In the genomic region with DNA sequence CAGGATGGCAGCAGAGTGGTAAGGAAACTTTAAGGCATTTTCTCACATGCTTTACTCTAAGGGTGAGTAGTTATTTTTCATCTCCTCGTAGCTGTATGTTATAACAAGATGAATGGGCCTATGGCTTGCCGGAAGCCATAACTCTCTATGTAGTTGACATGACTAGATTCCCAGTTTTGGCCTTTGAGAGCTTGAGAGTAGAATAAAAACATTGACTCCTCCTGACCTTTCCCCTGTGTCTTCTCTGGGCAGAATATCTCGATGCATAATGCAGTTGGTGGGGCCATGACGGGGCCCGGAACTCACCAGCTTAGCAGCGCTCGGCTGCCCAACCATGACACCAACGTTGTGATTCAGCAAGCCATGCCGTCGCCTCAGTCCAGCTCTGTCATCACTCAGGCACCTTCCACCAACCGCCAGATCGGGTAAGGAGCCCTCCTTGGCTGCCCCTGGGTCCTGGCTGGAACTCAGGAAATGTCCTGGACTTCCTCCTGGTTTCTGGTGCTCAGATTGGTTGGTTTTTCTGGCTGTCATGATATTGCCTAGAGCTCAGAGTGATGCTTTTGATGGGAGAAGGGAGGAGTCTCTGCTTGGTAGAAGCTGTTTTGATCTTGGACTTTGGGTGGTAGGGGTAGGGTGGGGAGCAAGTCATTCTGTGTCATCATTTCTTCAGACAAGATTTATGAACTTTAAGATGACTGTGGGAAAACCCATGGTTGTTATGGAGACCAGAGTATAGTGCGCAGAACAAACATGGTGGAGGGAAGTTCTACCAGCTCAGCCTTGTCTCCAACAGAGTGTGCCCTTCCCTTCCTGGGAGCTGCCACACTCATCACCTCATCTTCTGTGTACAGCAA, we compare ENCODE assay signal across 1 cellular context.
TF ChIP-seq lines count a peak whose summit lies in the region.

No MANE protein-coding gene starts in this region.

TF ChIP-seq in GM12878, 131 proteins besides CTCF, POLR2A, EP300 and RAD21 (continued from another document and continues in another):
- TF ChIP-seq, protein P1, sequence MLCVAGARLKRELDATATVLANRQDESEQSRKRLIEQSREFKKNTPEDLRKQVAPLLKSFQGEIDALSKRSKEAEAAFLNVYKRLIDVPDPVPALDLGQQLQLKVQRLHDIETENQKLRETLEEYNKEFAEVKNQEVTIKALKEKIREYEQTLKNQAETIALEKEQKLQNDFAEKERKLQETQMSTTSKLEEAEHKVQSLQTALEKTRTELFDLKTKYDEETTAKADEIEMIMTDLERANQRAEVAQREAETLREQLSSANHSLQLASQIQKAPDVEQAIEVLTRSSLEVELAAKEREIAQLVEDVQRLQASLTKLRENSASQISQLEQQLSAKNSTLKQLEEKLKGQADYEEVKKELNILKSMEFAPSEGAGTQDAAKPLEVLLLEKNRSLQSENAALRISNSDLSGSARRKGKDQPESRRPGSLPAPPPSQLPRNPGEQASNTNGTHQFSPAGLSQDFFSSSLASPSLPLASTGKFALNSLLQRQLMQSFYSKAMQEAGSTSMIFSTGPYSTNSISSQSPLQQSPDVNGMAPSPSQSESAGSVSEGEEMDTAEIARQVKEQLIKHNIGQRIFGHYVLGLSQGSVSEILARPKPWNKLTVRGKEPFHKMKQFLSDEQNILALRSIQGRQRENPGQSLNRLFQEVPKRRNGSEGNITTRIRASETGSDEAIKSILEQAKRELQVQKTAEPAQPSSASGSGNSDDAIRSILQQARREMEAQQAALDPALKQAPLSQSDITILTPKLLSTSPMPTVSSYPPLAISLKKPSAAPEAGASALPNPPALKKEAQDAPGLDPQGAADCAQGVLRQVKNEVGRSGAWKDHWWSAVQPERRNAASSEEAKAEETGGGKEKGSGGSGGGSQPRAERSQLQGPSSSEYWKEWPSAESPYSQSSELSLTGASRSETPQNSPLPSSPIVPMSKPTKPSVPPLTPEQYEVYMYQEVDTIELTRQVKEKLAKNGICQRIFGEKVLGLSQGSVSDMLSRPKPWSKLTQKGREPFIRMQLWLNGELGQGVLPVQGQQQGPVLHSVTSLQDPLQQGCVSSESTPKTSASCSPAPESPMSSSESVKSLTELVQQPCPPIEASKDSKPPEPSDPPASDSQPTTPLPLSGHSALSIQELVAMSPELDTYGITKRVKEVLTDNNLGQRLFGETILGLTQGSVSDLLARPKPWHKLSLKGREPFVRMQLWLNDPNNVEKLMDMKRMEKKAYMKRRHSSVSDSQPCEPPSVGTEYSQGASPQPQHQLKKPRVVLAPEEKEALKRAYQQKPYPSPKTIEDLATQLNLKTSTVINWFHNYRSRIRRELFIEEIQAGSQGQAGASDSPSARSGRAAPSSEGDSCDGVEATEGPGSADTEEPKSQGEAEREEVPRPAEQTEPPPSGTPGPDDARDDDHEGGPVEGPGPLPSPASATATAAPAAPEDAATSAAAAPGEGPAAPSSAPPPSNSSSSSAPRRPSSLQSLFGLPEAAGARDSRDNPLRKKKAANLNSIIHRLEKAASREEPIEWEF (IDR thresholded peaks at IDR 0.05; ENCODE audit: insufficient replicate concordance, low read depth, low read length) = no peak
- TF ChIP-seq NRF1 (conservative IDR thresholded peaks at IDR 0.05; ENCODE audit: low read depth, low read length) = no peak
- TF ChIP-seq IKZF1 (conservative IDR thresholded peaks at IDR 0.05) = peak; percentile 68; the same call in 1 of the 2 replicates
- no peak for TF ChIP-seq MXI1 (IDR thresholded peaks at IDR 0.05; ENCODE audit: low read depth, low read length)
- 0 out of 2 replicates have a peak, but pooled peaks have one; percentile 24 for TF ChIP-seq ZNF24 (IDR thresholded peaks at IDR 0.05)
- TF ChIP-seq CHD4 (IDR thresholded peaks at IDR 0.05) = no peak
- TF ChIP-seq POLR2AphosphoS5 (IDR thresholded peaks at IDR 0.05; ENCODE audit: low read length) = peak; percentile 73
- TF ChIP-seq, protein P2, sequence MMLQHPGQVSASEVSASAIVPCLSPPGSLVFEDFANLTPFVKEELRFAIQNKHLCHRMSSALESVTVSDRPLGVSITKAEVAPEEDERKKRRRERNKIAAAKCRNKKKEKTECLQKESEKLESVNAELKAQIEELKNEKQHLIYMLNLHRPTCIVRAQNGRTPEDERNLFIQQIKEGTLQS (IDR thresholded peaks at IDR 0.05; ENCODE audit: borderline replicate concordance, extremely low read depth, low read depth, low read length) = no peak
- TF ChIP-seq SIX5 (IDR thresholded peaks at IDR 0.05; ENCODE audit: low read depth, low read length, severe bottlenecking) = no peak
- TF ChIP-seq WRNIP1 (IDR thresholded peaks at IDR 0.05; ENCODE audit: borderline replicate concordance, low read depth, low read length) = no peak
- TF ChIP-seq, protein P3, sequence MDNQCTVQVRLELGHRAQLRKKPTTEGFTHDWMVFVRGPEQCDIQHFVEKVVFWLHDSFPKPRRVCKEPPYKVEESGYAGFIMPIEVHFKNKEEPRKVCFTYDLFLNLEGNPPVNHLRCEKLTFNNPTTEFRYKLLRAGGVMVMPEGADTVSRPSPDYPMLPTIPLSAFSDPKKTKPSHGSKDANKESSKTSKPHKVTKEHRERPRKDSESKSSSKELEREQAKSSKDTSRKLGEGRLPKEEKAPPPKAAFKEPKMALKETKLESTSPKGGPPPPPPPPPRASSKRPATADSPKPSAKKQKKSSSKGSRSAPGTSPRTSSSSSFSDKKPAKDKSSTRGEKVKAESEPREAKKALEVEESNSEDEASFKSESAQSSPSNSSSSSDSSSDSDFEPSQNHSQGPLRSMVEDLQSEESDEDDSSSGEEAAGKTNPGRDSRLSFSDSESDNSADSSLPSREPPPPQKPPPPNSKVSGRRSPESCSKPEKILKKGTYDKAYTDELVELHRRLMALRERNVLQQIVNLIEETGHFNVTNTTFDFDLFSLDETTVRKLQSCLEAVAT (IDR thresholded peaks at IDR 0.05) = peak; percentile 84
- no peak for TF ChIP-seq SUPT20H (IDR thresholded peaks at IDR 0.05; ENCODE audit: borderline replicate concordance, control insufficient read depth, low read depth, low read length)
- TF ChIP-seq CREM (IDR thresholded peaks at IDR 0.05; ENCODE audit: low read depth) = peak; percentile 74
- peak; percentile 79 for TF ChIP-seq CREB1 (IDR thresholded peaks at IDR 0.05; ENCODE audit: low read depth)
- peak; percentile 47; the same call in 1 of the 2 replicates for TF ChIP-seq LARP7 (IDR thresholded peaks at IDR 0.05)
- no peak for TF ChIP-seq CEBPB (IDR thresholded peaks at IDR 0.05; ENCODE audit: borderline replicate concordance in 1 of 2, low read depth in 2 of 2, low read length in 2 of 2)
- no peak for TF ChIP-seq ASH2L (IDR thresholded peaks at IDR 0.05; ENCODE audit: borderline replicate concordance, low read depth)
- TF ChIP-seq, protein P4, sequence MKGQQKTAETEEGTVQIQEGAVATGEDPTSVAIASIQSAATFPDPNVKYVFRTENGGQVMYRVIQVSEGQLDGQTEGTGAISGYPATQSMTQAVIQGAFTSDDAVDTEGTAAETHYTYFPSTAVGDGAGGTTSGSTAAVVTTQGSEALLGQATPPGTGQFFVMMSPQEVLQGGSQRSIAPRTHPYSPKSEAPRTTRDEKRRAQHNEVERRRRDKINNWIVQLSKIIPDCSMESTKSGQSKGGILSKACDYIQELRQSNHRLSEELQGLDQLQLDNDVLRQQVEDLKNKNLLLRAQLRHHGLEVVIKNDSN (IDR thresholded peaks at IDR 0.05; ENCODE audit: borderline replicate concordance, extremely low read length, insufficient read depth, low read depth, low read length) = no peak
- TF ChIP-seq TCF7 (IDR thresholded peaks at IDR 0.05; ENCODE audit: borderline replicate concordance) = no peak
- no peak for TF ChIP-seq NR2C2 (IDR thresholded peaks at IDR 0.05; ENCODE audit: borderline replicate concordance, control insufficient read depth, insufficient read length, low read depth)
- TF ChIP-seq SREBF2 (IDR thresholded peaks at IDR 0.05; ENCODE audit: low read length) = no peak
- TF ChIP-seq, protein P5, sequence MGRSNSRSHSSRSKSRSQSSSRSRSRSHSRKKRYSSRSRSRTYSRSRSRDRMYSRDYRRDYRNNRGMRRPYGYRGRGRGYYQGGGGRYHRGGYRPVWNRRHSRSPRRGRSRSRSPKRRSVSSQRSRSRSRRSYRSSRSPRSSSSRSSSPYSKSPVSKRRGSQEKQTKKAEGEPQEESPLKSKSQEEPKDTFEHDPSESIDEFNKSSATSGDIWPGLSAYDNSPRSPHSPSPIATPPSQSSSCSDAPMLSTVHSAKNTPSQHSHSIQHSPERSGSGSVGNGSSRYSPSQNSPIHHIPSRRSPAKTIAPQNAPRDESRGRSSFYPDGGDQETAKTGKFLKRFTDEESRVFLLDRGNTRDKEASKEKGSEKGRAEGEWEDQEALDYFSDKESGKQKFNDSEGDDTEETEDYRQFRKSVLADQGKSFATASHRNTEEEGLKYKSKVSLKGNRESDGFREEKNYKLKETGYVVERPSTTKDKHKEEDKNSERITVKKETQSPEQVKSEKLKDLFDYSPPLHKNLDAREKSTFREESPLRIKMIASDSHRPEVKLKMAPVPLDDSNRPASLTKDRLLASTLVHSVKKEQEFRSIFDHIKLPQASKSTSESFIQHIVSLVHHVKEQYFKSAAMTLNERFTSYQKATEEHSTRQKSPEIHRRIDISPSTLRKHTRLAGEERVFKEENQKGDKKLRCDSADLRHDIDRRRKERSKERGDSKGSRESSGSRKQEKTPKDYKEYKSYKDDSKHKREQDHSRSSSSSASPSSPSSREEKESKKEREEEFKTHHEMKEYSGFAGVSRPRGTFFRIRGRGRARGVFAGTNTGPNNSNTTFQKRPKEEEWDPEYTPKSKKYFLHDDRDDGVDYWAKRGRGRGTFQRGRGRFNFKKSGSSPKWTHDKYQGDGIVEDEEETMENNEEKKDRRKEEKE (IDR thresholded peaks at IDR 0.05) = no peak
- TF ChIP-seq DPF2 (IDR thresholded peaks at IDR 0.05) = peak; percentile 65; the same call in 1 of the 2 replicates
- TF ChIP-seq SREBF1 (IDR thresholded peaks at IDR 0.05; ENCODE audit: low read length) = no peak
- TF ChIP-seq PAX8 (IDR thresholded peaks at IDR 0.05) = no peak
- TF ChIP-seq EGR1 (IDR thresholded peaks at IDR 0.05; ENCODE audit: borderline replicate concordance in 1 of 2, low read depth in 2 of 2, low read length in 2 of 2) = no peak
- TF ChIP-seq HDGF (IDR thresholded peaks at IDR 0.05) = peak; percentile 92; the same call in 1 of the 2 replicates
- TF ChIP-seq, protein P6, sequence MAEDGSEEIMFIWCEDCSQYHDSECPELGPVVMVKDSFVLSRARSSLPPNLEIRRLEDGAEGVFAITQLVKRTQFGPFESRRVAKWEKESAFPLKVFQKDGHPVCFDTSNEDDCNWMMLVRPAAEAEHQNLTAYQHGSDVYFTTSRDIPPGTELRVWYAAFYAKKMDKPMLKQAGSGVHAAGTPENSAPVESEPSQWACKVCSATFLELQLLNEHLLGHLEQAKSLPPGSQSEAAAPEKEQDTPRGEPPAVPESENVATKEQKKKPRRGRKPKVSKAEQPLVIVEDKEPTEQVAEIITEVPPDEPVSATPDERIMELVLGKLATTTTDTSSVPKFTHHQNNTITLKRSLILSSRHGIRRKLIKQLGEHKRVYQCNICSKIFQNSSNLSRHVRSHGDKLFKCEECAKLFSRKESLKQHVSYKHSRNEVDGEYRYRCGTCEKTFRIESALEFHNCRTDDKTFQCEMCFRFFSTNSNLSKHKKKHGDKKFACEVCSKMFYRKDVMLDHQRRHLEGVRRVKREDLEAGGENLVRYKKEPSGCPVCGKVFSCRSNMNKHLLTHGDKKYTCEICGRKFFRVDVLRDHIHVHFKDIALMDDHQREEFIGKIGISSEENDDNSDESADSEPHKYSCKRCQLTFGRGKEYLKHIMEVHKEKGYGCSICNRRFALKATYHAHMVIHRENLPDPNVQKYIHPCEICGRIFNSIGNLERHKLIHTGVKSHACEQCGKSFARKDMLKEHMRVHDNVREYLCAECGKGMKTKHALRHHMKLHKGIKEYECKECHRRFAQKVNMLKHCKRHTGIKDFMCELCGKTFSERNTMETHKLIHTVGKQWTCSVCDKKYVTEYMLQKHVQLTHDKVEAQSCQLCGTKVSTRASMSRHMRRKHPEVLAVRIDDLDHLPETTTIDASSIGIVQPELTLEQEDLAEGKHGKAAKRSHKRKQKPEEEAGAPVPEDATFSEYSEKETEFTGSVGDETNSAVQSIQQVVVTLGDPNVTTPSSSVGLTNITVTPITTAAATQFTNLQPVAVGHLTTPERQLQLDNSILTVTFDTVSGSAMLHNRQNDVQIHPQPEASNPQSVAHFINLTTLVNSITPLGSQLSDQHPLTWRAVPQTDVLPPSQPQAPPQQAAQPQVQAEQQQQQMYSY (CRISPR knock-in tag; IDR thresholded peaks at IDR 0.05) = no peak
- TF ChIP-seq KLF5 (IDR thresholded peaks at IDR 0.05; ENCODE audit: partially characterized antibody) = no peak
- no peak; the same call in 1 of the 2 replicates for TF ChIP-seq PML (IDR thresholded peaks at IDR 0.05; ENCODE audit: low read length)
- no peak for TF ChIP-seq TCF12 (IDR thresholded peaks at IDR 0.05; ENCODE audit: low read depth, low read length)
- TF ChIP-seq FOXM1 (IDR thresholded peaks at IDR 0.05; ENCODE audit: low read depth, low read length) = no peak; the same call in 1 of the 2 replicates
- TF ChIP-seq GABPA (IDR thresholded peaks at IDR 0.05; ENCODE audit: low read depth) = no peak
- TF ChIP-seq MYB (IDR thresholded peaks at IDR 0.05; ENCODE audit: borderline replicate concordance, low read depth, low read length) = no peak
- peak in 1 of 2 experiments; percentile 59; a peak in 3 of 4 replicates for TF ChIP-seq IKZF2 (IDR thresholded peaks at IDR 0.05)
- TF ChIP-seq, protein P7, sequence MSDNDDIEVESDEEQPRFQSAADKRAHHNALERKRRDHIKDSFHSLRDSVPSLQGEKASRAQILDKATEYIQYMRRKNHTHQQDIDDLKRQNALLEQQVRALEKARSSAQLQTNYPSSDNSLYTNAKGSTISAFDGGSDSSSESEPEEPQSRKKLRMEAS (IDR thresholded peaks at IDR 0.05; ENCODE audit: low read depth, low read length) = 0 out of 2 replicates have a peak, but pooled peaks have one; percentile 17
- no peak for TF ChIP-seq ZNF622 (IDR thresholded peaks at IDR 0.05)
- TF ChIP-seq YY1 (IDR thresholded peaks at IDR 0.05; ENCODE audit: low read depth, low read length) = peak; percentile 78
- TF ChIP-seq BHLHE40 (IDR thresholded peaks at IDR 0.05; ENCODE audit: borderline replicate concordance in 1 of 2, low read depth in 2 of 2, low read length in 1 of 2) = peak in 1 of 2 experiments; percentile 39; a peak in 1 of 4 replicates
- peak; percentile 55; the same call in 1 of the 2 replicates for TF ChIP-seq NR2C1 (IDR thresholded peaks at IDR 0.05)
- TF ChIP-seq, protein P8, sequence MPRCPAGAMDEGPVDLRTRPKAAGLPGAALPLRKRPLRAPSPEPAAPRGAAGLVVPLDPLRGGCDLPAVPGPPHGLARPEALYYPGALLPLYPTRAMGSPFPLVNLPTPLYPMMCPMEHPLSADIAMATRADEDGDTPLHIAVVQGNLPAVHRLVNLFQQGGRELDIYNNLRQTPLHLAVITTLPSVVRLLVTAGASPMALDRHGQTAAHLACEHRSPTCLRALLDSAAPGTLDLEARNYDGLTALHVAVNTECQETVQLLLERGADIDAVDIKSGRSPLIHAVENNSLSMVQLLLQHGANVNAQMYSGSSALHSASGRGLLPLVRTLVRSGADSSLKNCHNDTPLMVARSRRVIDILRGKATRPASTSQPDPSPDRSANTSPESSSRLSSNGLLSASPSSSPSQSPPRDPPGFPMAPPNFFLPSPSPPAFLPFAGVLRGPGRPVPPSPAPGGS (IDR thresholded peaks at IDR 0.05; ENCODE audit: borderline replicate concordance, insufficient read depth, low read depth, low read length, poor library complexity, severe bottlenecking) = peak; percentile 2
- no peak for TF ChIP-seq TCF3 (IDR thresholded peaks at IDR 0.05; ENCODE audit: borderline replicate concordance, insufficient read depth, low read depth, low read length)
- no peak for TF ChIP-seq RAD51 (IDR thresholded peaks at IDR 0.05)
- TF ChIP-seq SPI1 (IDR thresholded peaks at IDR 0.05; ENCODE audit: borderline replicate concordance, insufficient read depth, low read depth, low read length) = no peak
- TF ChIP-seq MEF2A (IDR thresholded peaks at IDR 0.05; ENCODE audit: insufficient read depth, low read depth, low read length) = no peak
- no peak for TF ChIP-seq SMARCA5 (IDR thresholded peaks at IDR 0.05)
- TF ChIP-seq NFYA (IDR thresholded peaks at IDR 0.05; ENCODE audit: borderline replicate concordance, low read depth, low read length) = no peak
